ENCODE assay signal across 20 cellular contexts in genomic region chr7:137664846-137665245, GRCh38.
"Had no signal": no experiment of that assay in that cellular context is flagged by ENCODE, and none has a peak within 500 bp of the region (broad histone marks: within the 10 kb centered on the region; RNA-seq: fewer than 3 reads in every experiment).

No MANE protein-coding gene starts in this region.

- H3K4me3 Mint-ChIP-seq: activated CD4-positive, alpha-beta memory T cell treated with anti-CD3 and anti-CD28 coated beads, Interleukin-2, amount 10 ng/mL, durations not matched to agents 7 days and 5 days; activated naive CD4-positive, alpha-beta T cell treated with anti-CD3 and anti-CD28 coated beads, Interleukin-2, amount 50 U/mL, for 24 hours; activated T-cell treated with anti-CD3 and anti-CD28 coated beads, Interleukin-2, amount 50 U/mL, for 24 hours; endodermal cell; memory B cell; natural killer cell treated with Interleukin-12 subunit alpha and Interleukin-12 subunit beta and Interleukin-15 and Interleukin-18, amount 100 ng/mL, for 72 hours; WTC11 had no signal

- H3K9me3 ChIP-seq: gastroesophageal sphincter, tibial nerve, uterus had no signal

- H3K27ac Mint-ChIP-seq: activated CD4-positive, alpha-beta memory T cell treated with anti-CD3 and anti-CD28 coated beads, Interleukin-2, amount 10 ng/mL, durations not matched to agents 7 days and 5 days; activated naive CD4-positive, alpha-beta T cell treated with anti-CD3 and anti-CD28 coated beads, Interleukin-2, amount 50 U/mL, for 24 hours; activated T-cell treated with anti-CD3 and anti-CD28 coated beads, Interleukin-2, amount 50 U/mL, for 24 hours; endodermal cell; memory B cell; natural killer cell treated with Interleukin-12 subunit alpha and Interleukin-12 subunit beta and Interleukin-15 and Interleukin-18, amount 100 ng/mL, for 72 hours; WTC11 had no signal

- H3K4me1 Mint-ChIP-seq: activated CD4-positive, alpha-beta memory T cell treated with anti-CD3 and anti-CD28 coated beads, Interleukin-2, amount 10 ng/mL, durations not matched to agents 7 days and 5 days; activated naive CD4-positive, alpha-beta T cell treated with anti-CD3 and anti-CD28 coated beads, Interleukin-2, amount 50 U/mL, for 24 hours; memory B cell had no signal

- H3K4me1 ChIP-seq: gastroesophageal sphincter, tibial nerve, uterus had no signal

- H3K27ac ChIP-seq: gastroesophageal sphincter, tibial nerve, uterus had no signal

- H3K9me3 Mint-ChIP-seq: activated CD4-positive, alpha-beta memory T cell treated with anti-CD3 and anti-CD28 coated beads, Interleukin-2, amount 10 ng/mL, durations not matched to agents 7 days and 5 days; activated naive CD4-positive, alpha-beta T cell treated with anti-CD3 and anti-CD28 coated beads, Interleukin-2, amount 50 U/mL, for 24 hours; activated T-cell treated with anti-CD3 and anti-CD28 coated beads, Interleukin-2, amount 50 U/mL, for 24 hours; endodermal cell; memory B cell; natural killer cell treated with Interleukin-12 subunit alpha and Interleukin-12 subunit beta and Interleukin-15 and Interleukin-18, amount 100 ng/mL, for 72 hours had no signal

- H3K36me3 Mint-ChIP-seq: activated naive CD4-positive, alpha-beta T cell treated with anti-CD3 and anti-CD28 coated beads, Interleukin-2, amount 50 U/mL, for 24 hours; memory B cell; natural killer cell treated with Interleukin-12 subunit alpha and Interleukin-12 subunit beta and Interleukin-15 and Interleukin-18, amount 100 ng/mL, for 72 hours; WTC11 had no signal

- H3K27me3 ChIP-seq: gastroesophageal sphincter, tibial nerve, uterus had no signal

- H3K36me3 ChIP-seq: gastroesophageal sphincter, tibial nerve, uterus had no signal

- FAIRE-seq: kidney, TTC549 had no signal

- DNase-seq: activated CD4-positive, alpha-beta memory T cell treated with anti-CD3 and anti-CD28 coated beads, Interleukin-2, amount 10 ng/mL, durations not matched to agents 7 days and 5 days; activated CD4-positive, alpha-beta T cell treated with anti-CD3 and anti-CD28 coated beads for 4 hours; activated T-cell treated with anti-CD3 and anti-CD28 coated beads, Interleukin-2, amount 50 U/mL, for 24 hours; anterior cingulate cortex; cerebellar nuclear complex; endodermal cell; kidney; left ventricle myocardium superior; nucleus accumbens; stimulated activated CD4-positive, alpha-beta T cell treated with anti-CD3 and anti-CD28 coated beads, Interleukin-2, amount 100 ng/mL, for 48 hours; stimulated activated naive CD4-positive, alpha-beta T cell; T-helper 2 cell; uterus had no signal

- H3K4me3 ChIP-seq: gastroesophageal sphincter, tibial nerve, uterus had no signal

- ATAC-seq: gastroesophageal sphincter; left ventricle myocardium superior; natural killer cell treated with Interleukin-12 subunit alpha and Interleukin-12 subunit beta and Interleukin-15 and Interleukin-18, amount 100 ng/mL, for 72 hours; WTC11 had no signal
